Comparison of ENCODE assay signal across 15 cellular contexts in the genomic region with DNA sequence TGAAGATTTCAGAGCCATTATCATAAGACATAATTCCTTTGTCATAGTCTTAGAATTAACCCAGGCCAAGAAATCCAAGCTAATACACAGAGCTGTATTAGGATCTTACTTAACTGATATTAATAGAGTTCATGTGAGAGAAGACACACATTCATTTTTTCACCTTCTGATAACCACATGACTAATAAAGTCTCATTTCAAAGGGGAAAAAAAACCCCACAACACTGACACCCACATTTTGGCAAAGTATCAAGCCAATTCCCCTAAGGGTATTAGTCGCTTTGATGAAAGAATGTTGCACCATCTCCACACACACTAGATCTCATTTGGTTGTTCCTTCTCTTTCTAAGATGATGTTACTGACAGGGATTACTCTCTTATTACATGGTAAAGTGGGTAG.
"Had no signal": no experiment of that assay in that cellular context is flagged by ENCODE, and none has a peak within 500 bp of the region (broad histone marks: within the 10 kb centered on the region; RNA-seq: fewer than 3 reads in every experiment).

No MANE protein-coding gene starts in this region.

- H3K4me3 ChIP-seq: dorsolateral prefrontal cortex, heart left ventricle, left lung, right lobe of liver had no signal

- DNase-seq: activated CD4-positive, alpha-beta T cell treated with anti-CD3 and anti-CD28 coated beads, Interleukin-2, amount 50 U/mL, for 1 hour; activated CD4-positive, CD25-positive, alpha-beta regulatory T cell; activated T-cell treated with anti-CD3 and anti-CD28 coated beads, Interleukin-2, amount 50 U/mL, for 1 hour; amniotic stem cell; cerebellar nuclear complex; dorsolateral prefrontal cortex; heart left ventricle; left lung; mesenchymal stem cell; occipital lobe; right lobe of liver; stimulated activated naive CD4-positive, alpha-beta T cell treated with Interleukin-2 at 50 U/mL for 16 hours; trophoblast cell had no signal

- H3K9me3 ChIP-seq: heart left ventricle, left lung, right lobe of liver had no signal

- H3K27me3 ChIP-seq: dorsolateral prefrontal cortex, heart left ventricle, left lung, right lobe of liver had no signal

- H3K4me1 ChIP-seq: left lung, right lobe of liver had no signal

- H3K27ac ChIP-seq: dorsolateral prefrontal cortex, heart left ventricle, left lung, right lobe of liver had no signal

- FAIRE-seq: TTC549 had no signal

- ATAC-seq: esophagus mucosa, heart left ventricle, left lung, right lobe of liver had no signal

- H3K36me3 ChIP-seq: heart left ventricle, left lung, right lobe of liver had no signal
